In the genomic region with DNA sequence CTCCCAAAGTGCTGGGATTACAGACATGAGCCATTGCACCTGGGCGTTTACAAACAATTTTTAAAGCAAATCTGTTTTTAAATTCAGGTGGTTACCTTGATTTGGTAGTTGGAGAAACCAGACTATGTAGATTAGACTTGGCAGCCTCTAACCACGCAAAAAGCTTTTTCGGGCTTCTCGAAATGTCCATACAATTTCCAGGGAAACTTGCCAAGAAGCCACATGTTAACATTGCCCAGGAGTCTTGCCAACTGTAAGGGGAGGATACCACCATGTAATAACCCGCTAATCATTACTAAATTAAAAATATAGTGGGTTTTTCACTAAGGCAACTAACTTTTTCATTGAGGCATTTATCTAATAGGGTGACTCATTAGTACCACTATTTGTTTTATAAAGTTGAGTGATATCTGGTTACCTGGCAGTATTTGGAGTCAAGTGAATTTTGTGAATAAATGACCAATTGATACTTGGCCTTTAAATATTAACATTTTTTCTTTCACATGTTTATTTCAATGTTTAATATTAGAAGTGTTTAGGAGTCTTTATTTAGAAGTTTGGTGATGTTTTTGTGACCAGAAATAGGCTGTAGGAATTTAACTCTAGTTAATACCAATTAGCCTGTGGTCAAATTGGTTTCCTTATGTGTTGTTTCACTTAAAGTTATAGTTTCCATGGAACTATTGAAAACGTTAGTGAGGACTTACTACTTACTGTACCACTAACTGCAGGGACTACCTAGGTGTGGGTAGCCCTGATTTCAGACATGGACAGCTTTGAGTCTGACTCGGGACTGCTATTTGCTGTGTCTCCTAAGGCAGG, we compare ENCODE assay signal across 18 cellular contexts.
"Had no signal": no experiment of that assay in that cellular context is flagged by ENCODE, and none has a peak within 500 bp of the region (broad histone marks: within the 10 kb centered on the region; RNA-seq: fewer than 3 reads in every experiment).

No MANE protein-coding gene starts in this region.

- H3K9ac ChIP-seq: neural progenitor cell had no signal

- H3K36me3 ChIP-seq: ascending aorta, neural progenitor cell, ovary, spleen, upper lobe of right lung had no signal

- H2AFZ ChIP-seq: neural progenitor cell had no signal

- H3K4me2 ChIP-seq: neural progenitor cell had no signal

- H3K27ac ChIP-seq: ascending aorta, neural progenitor cell, ovary, spleen, upper lobe of right lung, VCaP had no signal

- H3K4me1 ChIP-seq: ascending aorta, neural progenitor cell, spleen had no signal

- H3K27me3 ChIP-seq: ascending aorta, neural progenitor cell, ovary, spleen, upper lobe of right lung had no signal

- H3K9me3 ChIP-seq: ascending aorta, ovary, spleen, upper lobe of right lung had no signal

- ATAC-seq: activated CD8-positive, alpha-beta memory T cell treated with anti-CD3 and anti-CD28 coated beads, Interleukin-2, amount 10 ng/mL, durations not matched to agents 7 days and 5 days; activated naive CD8-positive, alpha-beta T cell treated with anti-CD3 and anti-CD28 coated beads, Interleukin-2, amount 50 U/mL, for 24 hours; left lobe of liver; sciatic nerve; stimulated activated naive CD8-positive, alpha-beta T cell treated with anti-CD3 and anti-CD28 coated beads, Interleukin-15, amount 100 ng/mL, for 72 hours; upper lobe of right lung had no signal

- H3K4me3 ChIP-seq: ascending aorta, neural progenitor cell, ovary, spleen, upper lobe of right lung had no signal

- DNase-seq: activated CD4-positive, alpha-beta T cell treated with anti-CD3 and anti-CD28 coated beads for 1 hour; activated CD4-positive, alpha-beta T cell treated with anti-CD3 and anti-CD28 coated beads, Interleukin-2, amount 50 U/mL, for 48 hours; activated CD8-positive, alpha-beta memory T cell treated with anti-CD3 and anti-CD28 coated beads, Interleukin-2, amount 10 ng/mL, durations not matched to agents 7 days and 5 days; activated naive CD4-positive, alpha-beta T cell treated with anti-CD3 and anti-CD28 coated beads for 36 hours; activated naive CD8-positive, alpha-beta T cell treated with anti-CD3 and anti-CD28 coated beads, Interleukin-2, amount 50 U/mL, for 24 hours; activated T-cell treated with anti-CD3 and anti-CD28 coated beads, Interleukin-2, amount 50 U/mL, for 1 hour; dermis blood vessel endothelial cell; erythroblast; naive B cell; ovary; spleen; stimulated activated naive CD8-positive, alpha-beta T cell treated with anti-CD3 and anti-CD28 coated beads, Interleukin-15, amount 100 ng/mL, for 72 hours; upper lobe of right lung had no signal
